8 cellular contexts compared by ENCODE assay signal in the genomic region with DNA sequence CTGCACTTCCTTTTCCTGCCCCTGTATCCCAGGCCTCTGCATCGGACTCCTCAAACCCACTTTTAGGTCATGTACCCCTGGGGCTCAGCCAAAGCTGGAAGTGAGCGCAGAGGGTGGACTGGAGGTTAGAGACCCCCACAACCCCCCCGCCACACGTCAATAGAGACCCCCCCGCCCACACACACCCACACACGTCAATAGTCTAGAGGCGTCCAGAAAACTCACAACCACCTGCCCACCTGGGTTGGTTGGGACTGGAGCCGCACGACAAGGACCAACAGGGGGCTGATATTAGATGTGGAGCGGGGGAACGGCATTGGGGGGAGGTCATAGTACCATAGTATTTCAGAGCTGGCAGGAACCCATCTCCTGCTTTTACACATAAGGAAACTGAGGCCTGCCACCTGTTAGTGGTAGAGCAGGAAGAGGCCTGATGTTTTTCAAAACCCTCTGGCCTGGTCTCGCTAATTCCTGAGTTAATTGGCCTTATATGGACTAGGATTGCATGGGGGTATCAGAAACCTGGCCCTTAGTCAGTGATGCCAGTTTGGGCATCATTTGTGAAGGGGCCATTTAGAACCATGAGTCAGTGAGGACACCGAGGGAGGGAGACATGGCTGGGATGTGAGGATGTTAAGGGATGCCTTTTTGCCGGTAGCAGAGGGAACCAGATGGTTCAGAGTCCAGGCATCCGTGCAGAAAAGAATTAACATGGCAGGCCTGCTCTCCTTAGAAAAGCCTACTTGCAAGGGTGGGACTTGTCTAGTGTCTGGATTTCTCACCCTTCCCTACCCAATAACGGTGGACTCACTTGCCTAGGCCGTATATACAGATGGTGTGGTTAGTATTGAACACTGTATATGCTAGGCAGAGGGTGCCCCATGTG. TPM values are rescaled to one million over a fixed set of nuclear protein-coding genes. Genes with fewer than 3 reads are reported as not detected.
DNase-seq lines count a peak whose midpoint lies in the region.

No MANE protein-coding gene starts in this region.

- H3K27ac ChIP-seq in iPS-18a (ENCODE audit: low read length), result no peak overlapping the region
- H3K27ac ChIP-seq in subcutaneous abdominal adipose tissue (ENCODE audit: low read depth, low read length), result peak overlapping the region; percentile 38

- H3K4me1 ChIP-seq in iPS-18a (ENCODE audit: control insufficient read depth, low read depth, low read length) (peaks cover 12% of the 10 kb centered on the region), subcutaneous abdominal adipose tissue (ENCODE audit: control insufficient read depth in 5 of 5, insufficient read depth in 5 of 5, low read length in 5 of 5) (peaks cover 0 to 19% (median 19%) of the 10 kb centered on the region in 5 donors)

- H3K9me3 ChIP-seq in iPS-18a (ENCODE audit: control insufficient read depth, low read depth, low read length) (no peaks in the 10 kb centered on the region), subcutaneous abdominal adipose tissue (ENCODE audit: control insufficient read depth in 5 of 5, low read length in 5 of 5) (no peaks in the 10 kb centered on the region)

- H3K27me3 ChIP-seq in iPS-18a (ENCODE audit: control insufficient read depth, insufficient read depth, low read length) (no peaks in the 10 kb centered on the region), subcutaneous abdominal adipose tissue (ENCODE audit: control insufficient read depth in 5 of 5, insufficient read depth in 4 of 5, low read length in 5 of 5) (no peaks in the 10 kb centered on the region)

- peak; percentile 54 for DNase-seq in NCI-H82 (lab: John Stamatoyannopoulos, UW)
- DNase-seq in NCI-H82 treated with DMSO at 0.1 percent for 48 hours (lab: John Stamatoyannopoulos, UW; ENCODE audit: unreplicated experiment), result no peak
- DNase-seq in activated CD4-positive, alpha-beta memory T cell treated with anti-CD3 and anti-CD28 coated beads, Interleukin-2, amount 10 ng/mL, durations not matched to agents 7 days and 5 days, result no peak
- DNase-seq in SW480 (ENCODE audit: low spot score), result no peak
- DNase-seq in NCI-H187 treated with DMSO at 0.1 percent for 48 hours (lab: John Stamatoyannopoulos, UW), result no peak
- no peak for DNase-seq in activated CD8-positive, alpha-beta memory T cell treated with anti-CD3 and anti-CD28 coated beads for 24 hours

- H3K27ac Mint-ChIP-seq in activated CD4-positive, alpha-beta memory T cell treated with anti-CD3 and anti-CD28 coated beads, Interleukin-2, amount 10 ng/mL, durations not matched to agents 7 days and 5 days, result no peak overlapping the region

- H3K4me3 Mint-ChIP-seq in activated CD4-positive, alpha-beta memory T cell treated with anti-CD3 and anti-CD28 coated beads, Interleukin-2, amount 10 ng/mL, durations not matched to agents 7 days and 5 days, result peak overlapping the region; percentile 74

- CTCF ChIA-PET in activated CD4-positive, alpha-beta memory T cell treated with anti-CD3 and anti-CD28 coated beads, Interleukin-2, amount 10 ng/mL, durations not matched to agents 7 days and 5 days (lab: Charles Lee), result interaction anchor here (1.2 to 1.3 kb wide), 2 partner anchors 22 to 24 kb away, joined by 3 to 5 read pairs; no protein-coding TSS in a partner anchor

- no peaks in the 10 kb centered on the region for H3K36me3 Mint-ChIP-seq in activated CD4-positive, alpha-beta memory T cell treated with anti-CD3 and anti-CD28 coated beads, Interleukin-2, amount 10 ng/mL, durations not matched to agents 7 days and 5 days (ENCODE audit: low read depth)

- H3K4me1 Mint-ChIP-seq in activated CD4-positive, alpha-beta memory T cell treated with anti-CD3 and anti-CD28 coated beads, Interleukin-2, amount 10 ng/mL, durations not matched to agents 7 days and 5 days, result peaks cover 23% of the 10 kb centered on the region

- no peak overlapping the region for H3K9ac ChIP-seq in iPS-18a (ENCODE audit: low read length)
- peak overlapping the region; percentile 57 to 92 (median 81) for H3K9ac ChIP-seq in subcutaneous abdominal adipose tissue (ENCODE audit: low read length in 5 of 5)

- H3K36me3 ChIP-seq in iPS-18a (ENCODE audit: control insufficient read depth, low read depth, low read length) (no peaks in the 10 kb centered on the region), subcutaneous abdominal adipose tissue (ENCODE audit: control insufficient read depth in 5 of 5, insufficient read depth in 5 of 5, low read length in 5 of 5) (no peaks in the 10 kb centered on the region)

- POLR2A ChIA-PET in activated CD4-positive, alpha-beta memory T cell treated with anti-CD3 and anti-CD28 coated beads, Interleukin-2, amount 10 ng/mL, durations not matched to agents 7 days and 5 days (lab: Charles Lee), result interaction anchor here (0.7 to 2.2 kb wide), 5 partner anchors 19 to 758 kb away, joined by 3 to 13 read pairs (median 5); a partner anchor contains a TSS

- no peaks in the 10 kb centered on the region for H3K9me3 Mint-ChIP-seq in activated CD4-positive, alpha-beta memory T cell treated with anti-CD3 and anti-CD28 coated beads, Interleukin-2, amount 10 ng/mL, durations not matched to agents 7 days and 5 days

- H3K4me3 ChIP-seq in iPS-18a (ENCODE audit: low read length) (peak overlapping the region; percentile 61), subcutaneous abdominal adipose tissue (ENCODE audit: low read depth in 1 of 5, low read length in 5 of 5) (peak overlapping the region; percentile 75 to 83 (median 79))

- peaks cover 2% of the 10 kb centered on the region for H3K27me3 Mint-ChIP-seq in activated CD4-positive, alpha-beta memory T cell treated with anti-CD3 and anti-CD28 coated beads, Interleukin-2, amount 10 ng/mL, durations not matched to agents 7 days and 5 days

RNA-seq across cellular contexts. Expression of a gene that starts 1.1 kb away (rescaled TPM):
- total RNA-seq in activated CD4-positive, alpha-beta memory T cell treated with anti-CD3 and anti-CD28 coated beads, Interleukin-2, amount 10 ng/mL, durations not matched to agents 7 days and 5 days, result 10 to 100 TPM; 25.6 to 28.5 TPM

RNA-seq across cellular contexts. Expression of a gene that starts 19.1 kb away (rescaled TPM):
- 10 to 100 TPM; 11.4 to 12.1 TPM for total RNA-seq in activated CD4-positive, alpha-beta memory T cell treated with anti-CD3 and anti-CD28 coated beads, Interleukin-2, amount 10 ng/mL, durations not matched to agents 7 days and 5 days
